8 cellular contexts compared by ENCODE assay signal in the genomic region with DNA sequence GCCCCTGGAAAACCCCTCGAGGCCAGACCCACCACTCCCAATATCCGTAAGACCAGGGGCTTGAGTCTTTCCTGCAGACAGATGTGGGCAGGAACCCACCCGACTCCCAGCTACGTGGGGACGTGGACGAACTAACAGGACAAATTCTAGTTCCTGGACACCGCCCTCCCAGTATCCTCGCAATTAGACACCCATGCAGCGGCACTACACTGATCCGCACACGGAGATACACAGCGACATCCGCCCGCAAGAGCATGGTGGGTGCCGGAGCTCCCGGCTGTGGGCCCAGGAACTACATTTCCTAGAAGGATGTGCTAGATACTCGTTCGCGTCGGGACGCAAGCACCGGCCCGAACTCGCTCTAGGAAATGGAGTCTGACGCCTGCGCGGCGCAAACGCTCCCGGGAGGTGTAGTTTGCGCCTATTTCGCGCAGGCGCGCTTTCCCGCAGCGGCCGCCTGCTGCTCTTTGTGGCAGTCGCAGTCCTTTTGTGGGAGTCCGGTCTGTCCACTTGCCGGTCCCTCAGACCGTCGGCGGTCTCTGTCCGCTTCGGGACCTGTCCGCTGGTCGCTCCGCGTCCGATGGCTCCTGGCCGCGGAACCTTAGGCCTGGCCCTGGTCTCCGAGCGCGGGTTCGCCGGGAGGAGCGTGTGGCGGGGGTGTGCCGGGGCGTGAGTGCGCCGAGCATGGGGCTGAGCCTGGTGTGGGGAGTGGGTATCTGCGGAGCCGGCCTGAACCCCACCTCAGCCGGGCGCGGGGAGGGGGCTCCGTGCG. TPM values are rescaled to one million over a fixed set of nuclear protein-coding genes. Genes with fewer than 3 reads are reported as not detected.
A peak's percentile ranks its signal among the peaks of the same experiment; 100 is the strongest.
DNase-seq lines count a peak whose midpoint lies in the region; ATAC-seq and TF ChIP-seq lines count a peak whose summit lies in the region.

Gene ZNF74 (plus strand): TSS at position 447 of the 772 bp plus-strand sequence. CDS start 478 bp downstream, outside the sequence.

- DNase-seq in OCI-M2 (lab: John Stamatoyannopoulos, UW; ENCODE audit: unreplicated experiment), result peak; percentile 25
- DNase-seq in activated T-cell treated with anti-CD3 and anti-CD28 coated beads for 48 hours (ENCODE audit: low read depth), result peak; percentile 78
- peak; percentile 37 for DNase-seq in epithelial cell of proximal tubule (ENCODE audit: low read depth)
- DNase-seq in stimulated activated CD8-positive, alpha-beta memory T cell treated with anti-CD3 and anti-CD28 coated beads, Interleukin-2, amount 100 ng/mL, for 1 hour (ENCODE audit: low read depth in 2 of 2), result peak; percentile 62 to 71

- TF ChIP-seq CTCF in epithelial cell of proximal tubule (conservative IDR thresholded peaks at IDR 0.05; ENCODE audit: low read depth, low read length), result no peak

- H3K4me3 ChIP-seq in BLaER1 (peak within 1 kb of the TSS; percentile 87), HUES48 (ENCODE audit: low read depth, low read length) (peak within 1 kb of the TSS; percentile 83), epithelial cell of proximal tubule (ENCODE audit: low read depth, low read length) (peak within 1 kb of the TSS; percentile 85), mononuclear cell (ENCODE audit: low read length) (peak within 1 kb of the TSS; percentile 70)

- H3K27me3 ChIP-seq in BLaER1, result no peaks in the 10 kb centered on the region
- no peaks in the 10 kb centered on the region for H3K27me3 ChIP-seq in HUES48 (ENCODE audit: control insufficient read depth, insufficient read depth, low read length)
- no peaks in the 10 kb centered on the region for H3K27me3 ChIP-seq in mononuclear cell (ENCODE audit: insufficient read depth, low read length)

- H3K4me1 ChIP-seq in BLaER1, result peaks cover 38% of the 10 kb centered on the region
- H3K4me1 ChIP-seq in HUES48 (ENCODE audit: control insufficient read depth, insufficient read depth, low read length), result peaks cover 7% of the 10 kb centered on the region; the same call in 1 of the 2 replicates
- peaks cover 30% of the 10 kb centered on the region for H3K4me1 ChIP-seq in mononuclear cell (ENCODE audit: insufficient read depth, low read length)

- peaks cover 7% of the 10 kb centered on the region for H3K9me3 ChIP-seq in BLaER1
- H3K9me3 ChIP-seq in HUES48 (ENCODE audit: control insufficient read depth, insufficient read depth, low read length), result no peaks in the 10 kb centered on the region
- no peaks in the 10 kb centered on the region for H3K9me3 ChIP-seq in mononuclear cell (ENCODE audit: low read depth, low read length)

- peaks cover 45% of the 10 kb centered on the region for H4K20me1 ChIP-seq in BLaER1

- H3K36me3 ChIP-seq in BLaER1 (no peaks in the 10 kb centered on the region), HUES48 (ENCODE audit: control insufficient read depth, insufficient read depth, low read length) (peaks cover 4% of the 10 kb centered on the region; the same call in 1 of the 2 replicates)

- H3K9ac ChIP-seq in BLaER1, result peak within 1 kb of the TSS; percentile 93
- peak within 1 kb of the TSS; percentile 81 for H3K9ac ChIP-seq in HUES48 (ENCODE audit: low read depth, low read length)

- H3K27ac ChIP-seq in BLaER1 (peak within 1 kb of the TSS; percentile 91), HUES48 (ENCODE audit: low read depth, low read length) (peak within 1 kb of the TSS; percentile 64)

- peak; percentile 70 for ATAC-seq in GM19395 (IDR thresholded peaks at IDR 0.05; ENCODE audit: unreplicated experiment)

- peak within 1 kb of the TSS; percentile 98 for H3K4me2 ChIP-seq in BLaER1

RNA-seq across cellular contexts. Expression of gene ZNF74, which starts in this region (rescaled TPM):
- 14.4 and 26.4 TPM in 2 replicates for total RNA-seq in epithelial cell of proximal tubule
- 1.2 TPM for total RNA-seq in mononuclear cell

Comparison
In these comparisons a context has a peak if more than half of its experiments do, and no peak if none do; other contexts are left out.
1. Peak in every context shown above with its lines: DNase-seq, ATAC-seq, H3K4me3 ChIP-seq and H3K27ac ChIP-seq.
2. DNase-seq: peak in every context shown above with its lines; median percentile 78 in activated T-cell treated with anti-CD3 and anti-CD28 coated beads for 48 hours; 66 in stimulated activated CD8-positive, alpha-beta memory T cell treated with anti-CD3 and anti-CD28 coated beads, Interleukin-2, amount 100 ng/mL, for 1 hour; 37 in epithelial cell of proximal tubule; 25 in OCI-M2.